Comparison of ENCODE assay signal across 8 cellular contexts in the genomic region with DNA sequence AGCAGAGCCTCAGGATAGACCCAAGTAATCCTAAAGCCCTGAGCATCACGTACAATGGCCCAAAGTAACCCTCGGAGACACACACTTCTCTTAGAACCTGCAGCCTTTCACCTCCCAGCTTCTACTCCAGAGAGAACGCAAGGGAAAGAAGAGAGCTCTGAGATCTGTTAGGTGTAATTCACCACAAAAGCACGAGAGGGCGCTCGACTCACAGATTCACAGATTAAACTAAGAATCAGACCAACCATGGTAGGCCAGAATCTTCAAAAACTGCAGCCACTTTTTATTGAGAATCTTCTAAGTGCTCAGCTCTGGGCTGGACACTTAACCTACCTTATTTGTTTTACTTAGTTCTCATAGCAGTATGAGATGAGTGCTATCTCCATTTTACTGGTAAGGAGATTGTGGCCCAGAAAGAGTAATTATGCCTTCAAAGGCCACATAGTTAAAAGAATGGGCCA. TPM values are rescaled to one million over a fixed set of nuclear protein-coding genes. Genes with fewer than 3 reads are reported as not detected.
DNase-seq lines count a peak whose midpoint lies in the region; ATAC-seq and TF ChIP-seq lines count a peak whose summit lies in the region.

No MANE protein-coding gene starts in this region.

- H3K36me3 Mint-ChIP-seq in T-cell (peaks cover 11% of the 10 kb centered on the region), progenitor cell of endocrine pancreas (ENCODE audit: insufficient read depth) (peaks cover under 1% of the 10 kb centered on the region)

- 0% methylated on average over 6 of the region's 6 CpGs for WGBS in upper lobe of left lung, 2 donors

- TF ChIP-seq EP300 in upper lobe of left lung (IDR thresholded peaks at IDR 0.05) = no peak

- peak overlapping the region; percentile 56 to 95 (median 92) for H3K27ac ChIP-seq in upper lobe of left lung

- POLR2A ChIA-PET in T-cell (lab: Charles Lee) = interaction anchor here (1.0 to 2.3 kb wide), 6 partner anchors 12 to 236 kb away, joined by 3 to 10 read pairs (median 6); a partner anchor contains a TSS

- H3K4me3 Mint-ChIP-seq in T-cell (peak overlapping the region; percentile 91 to 96 (median 94)), progenitor cell of endocrine pancreas (ENCODE audit: low read depth) (peak overlapping the region; percentile 97)

- H3K36me3 ChIP-seq in upper lobe of left lung = peaks cover 0 to 8% (median 2%) of the 10 kb centered on the region in 4 donors

- TF ChIP-seq POLR2A in upper lobe of left lung (IDR thresholded peaks at IDR 0.05) = no peak

- DNase-seq in COR-L47 (lab: John Stamatoyannopoulos, UW) (peak; percentile 83), GOT3 (lab: John Stamatoyannopoulos, UW) (peak; percentile 45), NCI-H1436 treated with DMSO at 0.1 percent for 48 hours (lab: John Stamatoyannopoulos, UW) (peak; percentile 67), T-cell (peak; percentile 67 to 92 (median 84)), amniotic epithelial cell (ENCODE audit: low read depth) (peak; percentile 83), left cardiac atrium (peak; percentile 85), progenitor cell of endocrine pancreas (ENCODE audit: low spot score, unreplicated experiment) (peak; percentile 79), upper lobe of left lung (peak in 1 of 2 donors; percentile 93)

- peak; percentile 92 for TF ChIP-seq CTCF in progenitor cell of endocrine pancreas (IDR thresholded peaks at IDR 0.05; ENCODE audit: unreplicated experiment)
- TF ChIP-seq CTCF in upper lobe of left lung (IDR thresholded peaks at IDR 0.05) = peak; percentile 82 to 96 (median 94)

- CTCF ChIA-PET in T-cell (lab: Charles Lee) = interaction anchor here (0.6 to 4.2 kb wide), 39 partner anchors 12 to 1258 kb away, joined by 3 to 62 read pairs (median 5); a partner anchor contains a TSS

- H3K4me3 ChIP-seq in upper lobe of left lung = peak overlapping the region in 3 of 4 donors; percentile 72 to 76 (median 76)

- H3K9me3 ChIP-seq in upper lobe of left lung = no peaks in the 10 kb centered on the region

- intact Hi-C loops in left cardiac atrium (cut with DNase I) = loop anchor here (2.0 to 10.0 kb wide), 6 partner anchors 38 to 144 kb away; a partner anchor contains a TSS

- H3K27me3 Mint-ChIP-seq in T-cell (no peaks in the 10 kb centered on the region), progenitor cell of endocrine pancreas (no peaks in the 10 kb centered on the region)

- ATAC-seq in T-cell (replicated peaks in 1 of 4) (peak; percentile 28 to 46 (median 30)), left cardiac atrium (peak; percentile 55 to 71), upper lobe of left lung (ENCODE audit: low FRiP score in 2 of 2) (peak; percentile 88 to 90)

- H3K9me3 Mint-ChIP-seq in T-cell = no peaks in the 10 kb centered on the region
- H3K9me3 Mint-ChIP-seq in progenitor cell of endocrine pancreas (ENCODE audit: low read depth) = no peaks in the 10 kb centered on the region

- H3K4me1 Mint-ChIP-seq in T-cell = peaks cover 30 to 38% (median 31%) of the 10 kb centered on the region in 3 donors
- H3K4me1 Mint-ChIP-seq in progenitor cell of endocrine pancreas (ENCODE audit: low read depth) = peaks cover 20% of the 10 kb centered on the region

- H3K27ac Mint-ChIP-seq in T-cell (peak overlapping the region; percentile 98), progenitor cell of endocrine pancreas (peak overlapping the region; percentile 96)

- peaks cover 17 to 31% (median 23%) of the 10 kb centered on the region in 4 donors for H3K4me1 ChIP-seq in upper lobe of left lung

- no peaks in the 10 kb centered on the region for H3K27me3 ChIP-seq in upper lobe of left lung

RNA-seq across cellular contexts. Expression of a gene that starts 1.3 kb away (rescaled TPM):
- total RNA-seq in T-cell = 100 to 1,000 TPM in 3 of 5 donors, 10 to 100 TPM in 2; 86.8 to 158 (median 144) TPM
- 10 to 100 TPM; 34.7 to 37.5 TPM for total RNA-seq in left cardiac atrium
- total RNA-seq in progenitor cell of endocrine pancreas = 116 and 129 TPM in 2 replicates
- total RNA-seq in upper lobe of left lung = 100 to 1,000 TPM in 1 of 6 donors, 10 to 100 TPM in 5; 64.5 to 163 (median 81.8) TPM

RNA-seq across cellular contexts. Expression of a gene that starts 12.4 kb away (rescaled TPM):
- 10 to 100 TPM in 1 of 5 donors, 1 to 10 TPM in 4; 2.6 to 10.5 (median 5.0) TPM for total RNA-seq in T-cell
- under 1 TPM; 0.56 to 0.79 TPM for total RNA-seq in left cardiac atrium
- 12.4 and 12.5 TPM in 2 replicates for total RNA-seq in progenitor cell of endocrine pancreas
- total RNA-seq in upper lobe of left lung = 10 to 100 TPM in 4 of 6 donors, 1 to 10 TPM in 2; 7.2 to 23.0 (median 14.2) TPM

RNA-seq across cellular contexts. Expression of a gene that starts 35.0 kb away (rescaled TPM):
- total RNA-seq in T-cell (10 to 100 TPM in 2 of 5 donors, 1 to 10 TPM in 3; 4.3 to 12.4 (median 8.9) TPM), left cardiac atrium (1 to 10 TPM; 8.8 to 9.5 TPM), progenitor cell of endocrine pancreas (72.3 and 73.9 TPM in 2 replicates), upper lobe of left lung (10 to 100 TPM in 5 of 6 donors, 1 to 10 TPM in 1; 9.1 to 21.2 (median 14.3) TPM)

Comparison
In these comparisons a context has a peak if more than half of its experiments do, and no peak if none do; other contexts are left out.
1. ATAC-seq: peak in every context shown above with its lines; median percentile 89 in upper lobe of left lung; 63 in left cardiac atrium; 30 in T-cell.